8 cellular contexts compared by ENCODE assay signal in genomic region chr4:152643153-152644035, GRCh38. TPM values are rescaled to one million over a fixed set of nuclear protein-coding genes. Genes with fewer than 3 reads are reported as not detected.
DNase-seq lines count a peak whose midpoint lies in the region; ATAC-seq and TF ChIP-seq lines count a peak whose summit lies in the region.

No MANE protein-coding gene starts in this region.

- DNase-seq in GM10266 (ENCODE audit: extremely low spot score) (peak; percentile 75), chondrocyte (ENCODE audit: low spot score) (no peak), NCI-H2171 treated with DMSO at 0.1 percent for 48 hours (lab: John Stamatoyannopoulos, UW) (no peak), endothelial cell (ENCODE audit: low spot score) (no peak)
- no peak for DNase-seq in activated T-helper 2 cell treated with anti-CD3 and anti-CD28 coated beads, Interferon-gamma antibody, Interleukin-2, Interleukin-4, amounts not matched to agents 10 μg/mL and 5 μg/mL and 100 μg/mL, durations not matched to agents 14 hours and 24 hours and 36 hours (ENCODE audit: low spot score)

- peak; percentile 89 for ATAC-seq in GM19463 (IDR thresholded peaks at IDR 0.05; ENCODE audit: unreplicated experiment)
- ATAC-seq in HG03442 (IDR thresholded peaks at IDR 0.05; ENCODE audit: unreplicated experiment), result peak; percentile 90

- peak overlapping the region; percentile 47 for H3K27ac Mint-ChIP-seq in activated T-helper 2 cell treated with anti-CD3 and anti-CD28 coated beads, Interferon-gamma antibody, Interleukin-2, Interleukin-4, amounts not matched to agents 10 μg/mL and 5 μg/mL and 100 μg/mL, durations not matched to agents 14 hours and 24 hours and 36 hours
- H3K27ac Mint-ChIP-seq in stimulated activated naive CD8-positive, alpha-beta T cell treated with anti-CD3 and anti-CD28 coated beads, Interleukin-15, Interleukin-2, amounts not matched to agents 100 ng/mL and 50 ng/mL, for 24 hours, result peak overlapping the region; percentile 72
- no peak overlapping the region for H3K27ac Mint-ChIP-seq in chondrocyte (ENCODE audit: unreplicated experiment)
- H3K27ac Mint-ChIP-seq in endothelial cell (ENCODE audit: unreplicated experiment), result no peak overlapping the region

- peaks cover 25% of the 10 kb centered on the region for H3K4me1 Mint-ChIP-seq in activated T-helper 2 cell treated with anti-CD3 and anti-CD28 coated beads, Interferon-gamma antibody, Interleukin-2, Interleukin-4, amounts not matched to agents 10 μg/mL and 5 μg/mL and 100 μg/mL, durations not matched to agents 14 hours and 24 hours and 36 hours (ENCODE audit: low read depth)
- H3K4me1 Mint-ChIP-seq in stimulated activated naive CD8-positive, alpha-beta T cell treated with anti-CD3 and anti-CD28 coated beads, Interleukin-15, Interleukin-2, amounts not matched to agents 100 ng/mL and 50 ng/mL, for 24 hours (ENCODE audit: low read depth), result peaks cover 23% of the 10 kb centered on the region
- peaks cover 8% of the 10 kb centered on the region for H3K4me1 Mint-ChIP-seq in chondrocyte (ENCODE audit: low read depth)
- H3K4me1 Mint-ChIP-seq in endothelial cell (ENCODE audit: unreplicated experiment), result peaks cover 10% of the 10 kb centered on the region

- TF ChIP-seq CTCF in GM10266 (IDR thresholded peaks at IDR 0.05; ENCODE audit: control insufficient read depth, insufficient read depth, low read depth, missing control alignments), result no peak
- TF ChIP-seq CTCF in chondrocyte (IDR thresholded peaks at IDR 0.05), result no peak
- no peak for TF ChIP-seq CTCF in endothelial cell (IDR thresholded peaks at IDR 0.05; ENCODE audit: unreplicated experiment)

- no peaks in the 10 kb centered on the region for H3K9me3 Mint-ChIP-seq in activated T-helper 2 cell treated with anti-CD3 and anti-CD28 coated beads, Interferon-gamma antibody, Interleukin-2, Interleukin-4, amounts not matched to agents 10 μg/mL and 5 μg/mL and 100 μg/mL, durations not matched to agents 14 hours and 24 hours and 36 hours
- H3K9me3 Mint-ChIP-seq in stimulated activated naive CD8-positive, alpha-beta T cell treated with anti-CD3 and anti-CD28 coated beads, Interleukin-15, Interleukin-2, amounts not matched to agents 100 ng/mL and 50 ng/mL, for 24 hours, result no peaks in the 10 kb centered on the region
- peaks cover 3% of the 10 kb centered on the region for H3K9me3 Mint-ChIP-seq in chondrocyte (ENCODE audit: low read depth)
- H3K9me3 Mint-ChIP-seq in endothelial cell (ENCODE audit: unreplicated experiment), result no peaks in the 10 kb centered on the region

- H3K4me3 Mint-ChIP-seq in activated T-helper 2 cell treated with anti-CD3 and anti-CD28 coated beads, Interferon-gamma antibody, Interleukin-2, Interleukin-4, amounts not matched to agents 10 μg/mL and 5 μg/mL and 100 μg/mL, durations not matched to agents 14 hours and 24 hours and 36 hours (ENCODE audit: low read depth), result no peak overlapping the region
- H3K4me3 Mint-ChIP-seq in stimulated activated naive CD8-positive, alpha-beta T cell treated with anti-CD3 and anti-CD28 coated beads, Interleukin-15, Interleukin-2, amounts not matched to agents 100 ng/mL and 50 ng/mL, for 24 hours, result no peak overlapping the region
- H3K4me3 Mint-ChIP-seq in chondrocyte (ENCODE audit: unreplicated experiment), result no peak overlapping the region
- H3K4me3 Mint-ChIP-seq in endothelial cell (ENCODE audit: unreplicated experiment), result no peak overlapping the region

- H3K27me3 Mint-ChIP-seq in activated T-helper 2 cell treated with anti-CD3 and anti-CD28 coated beads, Interferon-gamma antibody, Interleukin-2, Interleukin-4, amounts not matched to agents 10 μg/mL and 5 μg/mL and 100 μg/mL, durations not matched to agents 14 hours and 24 hours and 36 hours (ENCODE audit: low read depth), result no peaks in the 10 kb centered on the region
- H3K27me3 Mint-ChIP-seq in stimulated activated naive CD8-positive, alpha-beta T cell treated with anti-CD3 and anti-CD28 coated beads, Interleukin-15, Interleukin-2, amounts not matched to agents 100 ng/mL and 50 ng/mL, for 24 hours, result no peaks in the 10 kb centered on the region
- H3K27me3 Mint-ChIP-seq in chondrocyte (ENCODE audit: low read depth), result no peaks in the 10 kb centered on the region
- no peaks in the 10 kb centered on the region for H3K27me3 Mint-ChIP-seq in endothelial cell (ENCODE audit: unreplicated experiment)

- intact Hi-C loops in activated T-helper 2 cell treated with anti-CD3 and anti-CD28 coated beads, Interferon-gamma antibody, Interleukin-2, Interleukin-4, amounts not matched to agents 10 μg/mL and 5 μg/mL and 100 μg/mL, durations not matched to agents 14 hours and 24 hours and 36 hours (cut with micrococcal nuclease), result loop anchor here (10.0 kb wide), 1 partner anchor 91 kb away; no protein-coding TSS in a partner anchor

- peaks cover 8% of the 10 kb centered on the region for H3K36me3 Mint-ChIP-seq in activated T-helper 2 cell treated with anti-CD3 and anti-CD28 coated beads, Interferon-gamma antibody, Interleukin-2, Interleukin-4, amounts not matched to agents 10 μg/mL and 5 μg/mL and 100 μg/mL, durations not matched to agents 14 hours and 24 hours and 36 hours (ENCODE audit: low read depth)
- peaks cover 8% of the 10 kb centered on the region for H3K36me3 Mint-ChIP-seq in stimulated activated naive CD8-positive, alpha-beta T cell treated with anti-CD3 and anti-CD28 coated beads, Interleukin-15, Interleukin-2, amounts not matched to agents 100 ng/mL and 50 ng/mL, for 24 hours (ENCODE audit: low read depth)
- H3K36me3 Mint-ChIP-seq in chondrocyte (ENCODE audit: low read depth) (no peaks in the 10 kb centered on the region), endothelial cell (ENCODE audit: low read depth, unreplicated experiment) (no peaks in the 10 kb centered on the region)

RNA-seq across cellular contexts. Expression of gene TMEM154, which starts 36.4 kb away (rescaled TPM):
- 10.3 and 12.1 TPM in 2 replicates for total RNA-seq in activated T-helper 2 cell treated with anti-CD3 and anti-CD28 coated beads, Interferon-gamma antibody, Interleukin-2, Interleukin-4, amounts not matched to agents 10 μg/mL and 5 μg/mL and 100 μg/mL, durations not matched to agents 14 hours and 24 hours and 36 hours
- total RNA-seq in chondrocyte (1.8 to 2.9 TPM (median 2.2 TPM) in 3 replicates), endothelial cell (ENCODE audit: unreplicated experiment) (6.7 TPM)

Comparison
In these comparisons a context has a peak if more than half of its experiments do, and no peak if none do; other contexts are left out.
1. H3K27ac Mint-ChIP-seq: peak in activated T-helper 2 cell treated with anti-CD3 and anti-CD28 coated beads, Interferon-gamma antibody, Interleukin-2, Interleukin-4, amounts not matched to agents 10 μg/mL and 5 μg/mL and 100 μg/mL, durations not matched to agents 14 hours and 24 hours and 36 hours (single experiment) and stimulated activated naive CD8-positive, alpha-beta T cell treated with anti-CD3 and anti-CD28 coated beads, Interleukin-15, Interleukin-2, amounts not matched to agents 100 ng/mL and 50 ng/mL, for 24 hours (single experiment); none in chondrocyte (single experiment) and endothelial cell (single experiment).